15 cellular contexts compared by ENCODE assay signal in genomic region chr14:88063807-88064206, GRCh38. TPM values are rescaled to one million over a fixed set of nuclear protein-coding genes. Genes with fewer than 3 reads are reported as not detected.
DNase-seq lines count a peak whose midpoint lies in the region; ATAC-seq and TF ChIP-seq lines count a peak whose summit lies in the region.
"Had no signal": no experiment of that assay in that cellular context is flagged by ENCODE, and none has a peak within 500 bp of the region (broad histone marks: within the 10 kb centered on the region; RNA-seq: fewer than 3 reads in every experiment).

No MANE protein-coding gene starts in this region.

- H3K4me1 Mint-ChIP-seq in stimulated activated effector memory CD8-positive, alpha-beta T cell treated with anti-CD3 and anti-CD28 coated beads, Interleukin-12 subunit alpha, Interleukin-12 subunit beta, amount 100 ng/mL, for 72 hours, result no peaks in the 10 kb centered on the region

- no peaks in the 10 kb centered on the region for H3K36me3 ChIP-seq in BE2C

- TF ChIP-seq CTCF in BE2C (IDR thresholded peaks at IDR 0.05; ENCODE audit: low read depth, low read length), result no peak

- H3K9me3 ChIP-seq in BE2C, result no peaks in the 10 kb centered on the region

- H3K9me3 Mint-ChIP-seq in stimulated activated effector memory CD8-positive, alpha-beta T cell treated with anti-CD3 and anti-CD28 coated beads, Interleukin-12 subunit alpha, Interleukin-12 subunit beta, amount 100 ng/mL, for 72 hours, result peaks cover 2% of the 10 kb centered on the region
- H3K9me3 Mint-ChIP-seq: CD8-positive, alpha-beta T cell had no signal

- H3K4me1 ChIP-seq in BE2C, result no peaks in the 10 kb centered on the region

- peak; percentile 40 for ATAC-seq in HG02759 (IDR thresholded peaks at IDR 0.05; ENCODE audit: unreplicated experiment)
- no peak for ATAC-seq in stimulated activated effector memory CD8-positive, alpha-beta T cell treated with anti-CD3 and anti-CD28 coated beads, Interleukin-12 subunit alpha, Interleukin-12 subunit beta, amount 100 ng/mL, for 72 hours
- ATAC-seq in stimulated activated naive CD8-positive, alpha-beta T cell treated with anti-CD3 and anti-CD28 coated beads, Interleukin-15, Interleukin-2, amounts not matched to agents 100 U/mL and 50 U/mL, for 24 hours, result no peak
- ATAC-seq: CD8-positive, alpha-beta T cell had no signal

- peak overlapping the region; percentile 5; the same call in 1 of the 2 replicates for H3K4me3 ChIP-seq in BE2C (ENCODE audit: low read depth, low read length)
- H3K4me3 ChIP-seq: GM23248 had no signal

- no peak overlapping the region for H3K4me3 Mint-ChIP-seq in stimulated activated effector memory CD8-positive, alpha-beta T cell treated with anti-CD3 and anti-CD28 coated beads, Interleukin-12 subunit alpha, Interleukin-12 subunit beta, amount 100 ng/mL, for 72 hours
- H3K4me3 Mint-ChIP-seq: CD8-positive, alpha-beta T cell had no signal

- DNase-seq in BE2C, result no peak
- DNase-seq in RKO (ENCODE audit: low spot score), result peak; percentile 26
- peak; percentile 3 for DNase-seq in foreskin melanocyte
- no peak for DNase-seq in retina
- DNase-seq in stimulated activated effector memory CD8-positive, alpha-beta T cell treated with anti-CD3 and anti-CD28 coated beads, Interleukin-12 subunit alpha, Interleukin-12 subunit beta, amount 100 ng/mL, for 72 hours (ENCODE audit: low spot score in 2 of 2), result no peak
- DNase-seq in stimulated activated naive CD8-positive, alpha-beta T cell treated with anti-CD3 and anti-CD28 coated beads, Interleukin-15, Interleukin-2, amounts not matched to agents 100 U/mL and 50 U/mL, for 24 hours, result no peak
- DNase-seq: CD8-positive, alpha-beta T cell; DMS153; GM23248; Kasumi-1; NCI-H1417; NCI-H2029; NCI-H526 treated with DMSO at 0.1 percent for 48 hours; Right ventricle myocardium superior had no signal

- no peak overlapping the region for H3K27ac Mint-ChIP-seq in stimulated activated effector memory CD8-positive, alpha-beta T cell treated with anti-CD3 and anti-CD28 coated beads, Interleukin-12 subunit alpha, Interleukin-12 subunit beta, amount 100 ng/mL, for 72 hours
- H3K27ac Mint-ChIP-seq: CD8-positive, alpha-beta T cell had no signal

- no peaks in the 10 kb centered on the region for H3K36me3 Mint-ChIP-seq in stimulated activated effector memory CD8-positive, alpha-beta T cell treated with anti-CD3 and anti-CD28 coated beads, Interleukin-12 subunit alpha, Interleukin-12 subunit beta, amount 100 ng/mL, for 72 hours
- H3K36me3 Mint-ChIP-seq: CD8-positive, alpha-beta T cell had no signal

- H3K27me3 ChIP-seq in BE2C, result no peaks in the 10 kb centered on the region

RNA-seq across cellular contexts. Expression of gene GPR65, which starts 58.9 kb away (rescaled TPM):
- polyA plus RNA-seq in BE2C (2012; ENCODE audit: insufficient read depth, insufficient read length, low read depth), result not detected

Comparison
In these comparisons a context has a peak if more than half of its experiments do, and no peak if none do; other contexts are left out.
1. DNase-seq: peak in RKO (single experiment) and foreskin melanocyte (single experiment); none in BE2C (single experiment), retina (single experiment), stimulated activated effector memory CD8-positive, alpha-beta T cell treated with anti-CD3 and anti-CD28 coated beads, Interleukin-12 subunit alpha, Interleukin-12 subunit beta, amount 100 ng/mL, for 72 hours (0 of 2) and stimulated activated naive CD8-positive, alpha-beta T cell treated with anti-CD3 and anti-CD28 coated beads, Interleukin-15, Interleukin-2, amounts not matched to agents 100 U/mL and 50 U/mL, for 24 hours (single experiment).